In genomic region chr16:23288726-23289512, GRCh38 we compare ENCODE assay signal across 1 cellular context.
TF ChIP-seq lines count a peak whose summit lies in the region.

No MANE protein-coding gene starts in this region.

TF ChIP-seq in K562, 482 proteins besides CTCF, POLR2A, EP300 and RAD21 (continued from another document):
- TF ChIP-seq ZNF239 (CRISPR knock-in tag; IDR thresholded peaks at IDR 0.05) (no peak), BRD9 (IDR thresholded peaks at IDR 0.05; ENCODE audit: low read depth, partially characterized antibody) (no peak), ERF (CRISPR knock-in tag; IDR thresholded peaks at IDR 0.05) (no peak)
